11 cellular contexts compared by ENCODE assay signal in the genomic region with DNA sequence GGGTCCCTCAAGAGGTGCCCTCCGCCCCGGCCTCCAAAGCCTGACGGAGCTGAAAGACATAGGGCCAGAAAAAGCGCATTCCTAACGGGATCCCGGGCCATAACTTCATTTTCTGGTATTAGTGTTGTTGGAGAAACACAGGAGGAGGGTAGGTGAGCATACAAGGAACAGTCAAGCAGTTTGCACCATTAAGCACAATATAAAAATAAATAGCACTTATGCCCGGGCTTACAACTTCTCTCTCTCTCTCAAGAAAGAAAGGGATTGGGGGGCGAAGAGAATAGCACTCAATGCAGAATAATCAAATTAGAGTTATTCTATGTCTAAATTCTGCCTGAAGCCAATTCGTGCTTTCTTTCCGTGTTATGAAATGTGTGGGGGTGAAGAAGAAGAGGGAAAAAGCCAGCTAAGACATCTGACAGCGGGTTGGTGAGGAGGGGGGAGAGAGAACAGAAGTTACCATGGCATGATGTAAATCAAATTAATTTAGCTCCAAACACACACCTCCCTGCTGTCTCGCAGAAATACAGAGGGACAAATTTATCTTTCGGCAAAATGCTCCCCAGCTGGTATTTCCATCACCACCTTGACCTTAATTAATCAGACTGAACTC. TPM values are rescaled to one million over a fixed set of nuclear protein-coding genes. Genes with fewer than 3 reads are reported as not detected.
DNase-seq lines count a peak whose midpoint lies in the region; ATAC-seq and TF ChIP-seq lines count a peak whose summit lies in the region.
"Had no signal": no experiment of that assay in that cellular context is flagged by ENCODE, and none has a peak within 500 bp of the region (broad histone marks: within the 10 kb centered on the region; RNA-seq: fewer than 3 reads in every experiment).

No MANE protein-coding gene starts in this region.

- H3K9me3 ChIP-seq in left lung (no peaks in the 10 kb centered on the region), stomach smooth muscle (ENCODE audit: control insufficient read depth in 2 of 2, low read length in 2 of 2) (no peaks in the 10 kb centered on the region)

- H3K27me3 ChIP-seq in left lung, result peaks cover 12 to 53% of the 10 kb centered on the region in 2 donors
- H3K27me3 ChIP-seq in stomach smooth muscle (ENCODE audit: control insufficient read depth in 1 of 2, insufficient read depth in 2 of 2, low read length in 2 of 2), result no peaks in the 10 kb centered on the region

- peak overlapping the region; percentile 77 to 82 for H3K9ac ChIP-seq in stomach smooth muscle (ENCODE audit: low read length in 2 of 2)

- in situ Hi-C loops in astrocyte of the cerebellum (cut with HindIII; ENCODE audit: low sequenced_read_pairs), result no loop called here

- H3K27ac ChIP-seq in left lung (no peak overlapping the region), stomach smooth muscle (ENCODE audit: low read length) (peak overlapping the region; percentile 97)
- H3K27ac ChIP-seq: C4-2B, foreskin keratinocyte had no signal

- peaks cover 4 to 7% of the 10 kb centered on the region in 2 donors for H3K4me1 ChIP-seq in left lung
- H3K4me1 ChIP-seq in stomach smooth muscle (ENCODE audit: control insufficient read depth, insufficient read depth, low read length), result peaks cover 48% of the 10 kb centered on the region
- H3K4me1 ChIP-seq: foreskin keratinocyte had no signal

- H3K4me3 ChIP-seq in astrocyte of the cerebellum (ENCODE audit: low read depth, low read length), result peak overlapping the region; percentile 42
- peak overlapping the region; percentile 28 to 39 for H3K4me3 ChIP-seq in left lung
- H3K4me3 ChIP-seq in stomach smooth muscle (ENCODE audit: low read length in 2 of 2), result peak overlapping the region; percentile 58 to 87

- ATAC-seq in left lung, result no peak

- TF ChIP-seq CTCF in astrocyte of the cerebellum (IDR thresholded peaks at IDR 0.05; ENCODE audit: low read depth, low read length, missing control alignments), result no peak
- TF ChIP-seq CTCF in left lung (IDR thresholded peaks at IDR 0.05), result no peak
- no peak for TF ChIP-seq CTCF in GM10266 (IDR thresholded peaks at IDR 0.05; ENCODE audit: control insufficient read depth, insufficient read depth, low read depth, missing control alignments)

- intact Hi-C loops in left lung (cut with DNase I), result no loop called here

- H3K36me3 ChIP-seq in left lung (no peaks in the 10 kb centered on the region), stomach smooth muscle (ENCODE audit: control insufficient read depth in 2 of 2, insufficient read depth in 2 of 2, low read length in 2 of 2) (no peaks in the 10 kb centered on the region)

- DNase-seq in NCI-H146 (lab: John Stamatoyannopoulos, UW) (peak; percentile 31), NCI-H146 treated with DMSO at 0.1 percent for 48 hours (lab: John Stamatoyannopoulos, UW; ENCODE audit: unreplicated experiment) (no peak), astrocyte of the cerebellum (ENCODE audit: low read depth) (no peak), left lung (no peak), iPS-NIHi11 (ENCODE audit: low spot score) (no peak), epidermal melanocyte (ENCODE audit: insufficient read length, low spot score) (no peak), GM10266 (ENCODE audit: extremely low spot score) (no peak)
- DNase-seq: foreskin keratinocyte, Karpas-422 had no signal

RNA-seq across cellular contexts. Expression of a gene that starts 0.5 kb away (rescaled TPM):
- total RNA-seq in left lung, result 1 to 10 TPM; 3.3 to 3.6 TPM
- total RNA-seq: foreskin keratinocyte had no signal

RNA-seq across cellular contexts. Expression of a gene that starts 56.7 kb away (rescaled TPM):
- total RNA-seq in left lung, result 1 to 10 TPM; 2.3 to 2.4 TPM
- total RNA-seq: foreskin keratinocyte had no signal
